15 cellular contexts compared by ENCODE assay signal in the genomic region with DNA sequence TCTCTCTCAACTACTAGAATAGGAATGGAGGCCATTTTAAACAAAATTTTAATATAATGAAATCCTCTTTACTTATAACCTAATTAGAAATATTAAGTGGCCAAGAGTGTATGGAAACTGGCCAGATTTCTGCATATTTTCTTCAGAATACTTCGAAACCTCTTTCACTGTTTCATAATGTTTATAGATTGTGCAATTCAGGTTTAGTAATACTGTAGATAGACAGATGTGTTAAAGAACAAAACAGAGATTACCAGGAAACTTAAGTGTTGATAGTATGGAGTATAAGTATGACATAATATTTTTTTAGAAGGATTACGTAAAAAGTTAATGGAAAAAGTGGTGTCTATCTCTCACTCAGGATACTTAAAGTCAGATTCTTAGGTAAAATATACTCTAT. TPM values are rescaled to one million over a fixed set of nuclear protein-coding genes. Genes with fewer than 3 reads are reported as not detected.
DNase-seq lines count a peak whose midpoint lies in the region; ATAC-seq and TF ChIP-seq lines count a peak whose summit lies in the region.
"Had no signal": no experiment of that assay in that cellular context is flagged by ENCODE, and none has a peak within 500 bp of the region (broad histone marks: within the 10 kb centered on the region; RNA-seq: fewer than 3 reads in every experiment).

No MANE protein-coding gene starts in this region.

- H3K4me1 ChIP-seq in SK-N-SH (ENCODE audit: control insufficient read depth in 1 of 2, insufficient read depth in 2 of 2, low read depth in 1 of 2, low read length in 1 of 2): peaks cover 0 to 10% of the 10 kb centered on the region in 2 experiments; a peak in 3 of 4 replicates
- peaks cover 42% of the 10 kb centered on the region for H3K4me1 ChIP-seq in PC-9 (replicated peaks; ENCODE audit: insufficient read depth)
- peaks cover 9% of the 10 kb centered on the region for H3K4me1 ChIP-seq in fibroblast of lung (ENCODE audit: control insufficient read depth, extremely low read depth, insufficient read depth, low read length)

- peaks cover 4% of the 10 kb centered on the region for H3F3A ChIP-seq in SK-N-SH (replicated peaks; ENCODE audit: insufficient read depth)
- H3F3A ChIP-seq in PC-9 (ENCODE audit: insufficient read depth, low read depth): peaks cover 11% of the 10 kb centered on the region; the same call in 1 of the 2 replicates

- TF ChIP-seq CTCF in SK-N-SH (IDR thresholded peaks at IDR 0.05): no peak
- TF ChIP-seq CTCF in PC-9 (conservative IDR thresholded peaks at IDR 0.05): no peak
- TF ChIP-seq CTCF in fibroblast of lung (conservative IDR thresholded peaks at IDR 0.05 in 1 of 2, IDR thresholded peaks at IDR 0.05 in 1 of 2; ENCODE audit: low read depth in 1 of 2, low read length in 2 of 2): no peak

- H4K20me1 ChIP-seq in SK-N-SH (ENCODE audit: insufficient read depth) (no peaks in the 10 kb centered on the region), PC-9 (ENCODE audit: insufficient read depth) (no peaks in the 10 kb centered on the region), fibroblast of lung (ENCODE audit: control insufficient read depth, extremely low read depth, insufficient read depth, low read length) (no peaks in the 10 kb centered on the region)

- no peaks in the 10 kb centered on the region for H3K9me2 ChIP-seq in SK-N-SH
- H3K9me2 ChIP-seq in PC-9 (ENCODE audit: insufficient read depth): no peaks in the 10 kb centered on the region

- 76% methylated on average over 2 of the region's 2 CpGs for WGBS in SK-N-SH (ENCODE audit: low lambda C conversion rate)

- no TSS peak for BruUV-seq in PC-9 (replicated peaks; lab: Mats Ljungman, UMichigan)

- H3K79me2 ChIP-seq in SK-N-SH (ENCODE audit: insufficient read depth): peaks cover 59% of the 10 kb centered on the region
- H3K79me2 ChIP-seq in PC-9 (ENCODE audit: low read depth): peaks cover 80% of the 10 kb centered on the region
- peaks cover 76% of the 10 kb centered on the region for H3K79me2 ChIP-seq in fibroblast of lung (ENCODE audit: control insufficient read depth, insufficient read depth, low read length)

- no peak for TF ChIP-seq POLR2A in GM18505 (IDR thresholded peaks at IDR 0.05; ENCODE audit: borderline replicate concordance, extremely low read depth, insufficient read depth, insufficient read length)

- H3K27me3 ChIP-seq in SK-N-SH (ENCODE audit: insufficient read depth): no peaks in the 10 kb centered on the region
- no peaks in the 10 kb centered on the region for H3K27me3 ChIP-seq in PC-9 (ENCODE audit: insufficient read depth, low read depth)
- no peaks in the 10 kb centered on the region for H3K27me3 ChIP-seq in fibroblast of lung (ENCODE audit: control insufficient read depth, insufficient read depth, low read length)
- H3K27me3 ChIP-seq: SJSA1 had no signal

- H3K9ac ChIP-seq in SK-N-SH (no peak overlapping the region), fibroblast of lung (ENCODE audit: insufficient read depth, low read length) (no peak overlapping the region)

- no peak overlapping the region for H3K27ac ChIP-seq in SK-N-SH (ENCODE audit: low read depth in 2 of 2, low read length in 1 of 2)
- peak overlapping the region; percentile 34; the same call in 1 of the 2 replicates for H3K27ac ChIP-seq in PC-9
- H3K27ac ChIP-seq in fibroblast of lung (ENCODE audit: insufficient read depth, low read length): no peak overlapping the region
- H3K27ac ChIP-seq: SJSA1 had no signal

- H3K4me2 ChIP-seq in SK-N-SH (no peak overlapping the region), PC-9 (peak overlapping the region; percentile 18), fibroblast of lung (ENCODE audit: extremely low read depth, insufficient read depth, low read length) (no peak overlapping the region)

- POLR2A ChIA-PET in SK-N-SH (lab: Yijun Ruan, JAX) (no interaction called here), PC-9 (lab: Charles Lee; ENCODE audit: unreplicated experiment) (no interaction called here)

- TF ChIP-seq EP300 in SK-N-SH (IDR thresholded peaks at IDR 0.05; ENCODE audit: borderline replicate concordance in 1 of 2, low read depth in 1 of 2, low read length in 1 of 2): no peak

- intact Hi-C loops in PC-9 (cut with micrococcal nuclease; ENCODE audit: unreplicated experiment): no loop called here

- no peak overlapping the region for H3K4me3 ChIP-seq in SK-N-SH (ENCODE audit: low read depth in 2 of 2, low read length in 1 of 2)
- H3K4me3 ChIP-seq in PC-9: no peak overlapping the region
- no peak overlapping the region for H3K4me3 ChIP-seq in fibroblast of lung (replicated peaks in 1 of 4; ENCODE audit: control extremely low read depth in 1 of 4, insufficient read depth in 1 of 4, low read depth in 3 of 4, low read length in 4 of 4)
- H3K4me3 ChIP-seq: lung, SJSA1 had no signal

- CTCF ChIA-PET in SK-N-SH (lab: Yijun Ruan, JAX): interaction anchor here (1.8 kb wide), 1 partner anchor 74 kb away, joined by 5 read pairs; no protein-coding TSS in a partner anchor
- CTCF ChIA-PET in PC-9 (lab: Charles Lee): no interaction called here

- DNase-seq in SK-N-SH (no peak), PC-9 (peak in 1 of 2 experiments; percentile 73), fibroblast of lung (ENCODE audit: low read depth in 2 of 2) (peak; percentile 65 to 94), stromal cell of bone marrow (ENCODE audit: low read depth) (peak; percentile 33), hippocampal formation (lab: John Stamatoyannopoulos, UW) (no peak), A172 (ENCODE audit: low spot score) (no peak)
- DNase-seq: 8988T; activated CD8-positive, alpha-beta memory T cell treated with anti-CD3 and anti-CD28 coated beads, Interleukin-2, amount 50 U/mL, for 4 hours; DMS79 treated with DMSO at 0.1 percent for 48 hours; NCI-H1694 had no signal

- no peak overlapping the region for H2AFZ ChIP-seq in SK-N-SH (ENCODE audit: low read depth)
- no peak overlapping the region for H2AFZ ChIP-seq in PC-9
- no peak overlapping the region for H2AFZ ChIP-seq in fibroblast of lung (ENCODE audit: low read length)

- no peaks in the 10 kb centered on the region for H3K9me3 ChIP-seq in SK-N-SH
- no peaks in the 10 kb centered on the region for H3K9me3 ChIP-seq in PC-9 (ENCODE audit: insufficient read depth, low read depth)
- H3K9me3 ChIP-seq in fibroblast of lung (ENCODE audit: control insufficient read depth, insufficient read depth, low read depth, low read length): no peaks in the 10 kb centered on the region
- H3K9me3 ChIP-seq: SJSA1 had no signal

- TF ChIP-seq RAD21 in SK-N-SH (IDR thresholded peaks at IDR 0.05; ENCODE audit: low read length): no peak

- no peak for ATAC-seq in SK-N-SH treated with all-trans-retinoic acid at 6 μM for 48 hours
- no peak for ATAC-seq in GM18505 (IDR thresholded peaks at IDR 0.05; ENCODE audit: unreplicated experiment)
- ATAC-seq: WTC11 had no signal

- H3K36me3 ChIP-seq in SK-N-SH (replicated peaks in 1 of 2; ENCODE audit: control insufficient read depth in 1 of 2, insufficient read depth in 2 of 2, low read length in 1 of 2): peaks cover 0 to 2% of the 10 kb centered on the region in 2 experiments
- 0 out of 2 replicates have a peak, but pooled peaks cover 4% of the 10 kb centered on the region for H3K36me3 ChIP-seq in PC-9 (ENCODE audit: low read depth)
- no peaks in the 10 kb centered on the region for H3K36me3 ChIP-seq in fibroblast of lung (ENCODE audit: control insufficient read depth, insufficient read depth, low read length)

TF ChIP-seq in SK-N-SH treated with all-trans-retinoic acid at 6 μM for 48 hours, 23 proteins besides CTCF, POLR2A, EP300 and RAD21:
- peak; percentile 85 for TF ChIP-seq ISL1 (CRISPR knock-in tag; IDR thresholded peaks at IDR 0.05)
- no peak for TF ChIP-seq GLIS3 (CRISPR knock-in tag; IDR thresholded peaks at IDR 0.05)

TF ChIP-seq in SK-N-SH, 30 proteins besides CTCF, POLR2A, EP300 and RAD21:
- TF ChIP-seq TEAD4 (IDR thresholded peaks at IDR 0.05; ENCODE audit: borderline replicate concordance, insufficient read depth): no peak
- no peak for TF ChIP-seq NFIC (IDR thresholded peaks at IDR 0.05; ENCODE audit: borderline replicate concordance)
- TF ChIP-seq, protein P1, sequence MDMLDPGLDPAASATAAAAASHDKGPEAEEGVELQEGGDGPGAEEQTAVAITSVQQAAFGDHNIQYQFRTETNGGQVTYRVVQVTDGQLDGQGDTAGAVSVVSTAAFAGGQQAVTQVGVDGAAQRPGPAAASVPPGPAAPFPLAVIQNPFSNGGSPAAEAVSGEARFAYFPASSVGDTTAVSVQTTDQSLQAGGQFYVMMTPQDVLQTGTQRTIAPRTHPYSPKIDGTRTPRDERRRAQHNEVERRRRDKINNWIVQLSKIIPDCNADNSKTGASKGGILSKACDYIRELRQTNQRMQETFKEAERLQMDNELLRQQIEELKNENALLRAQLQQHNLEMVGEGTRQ (IDR thresholded peaks at IDR 0.05; ENCODE audit: borderline replicate concordance, low read depth, low read length): no peak

RNA-seq across cellular contexts. Expression of a gene that starts 4.7 kb away (rescaled TPM):
- polyA plus RNA-seq in SK-N-SH (2012; rRNA removed): 10.4 and 12.8 TPM in 2 replicates
- 14.0 and 14.4 TPM in 2 replicates for polyA plus RNA-seq in SK-N-SH (2012; cell fraction: cytosol; rRNA removed)
- 8.1 and 12.2 TPM in 2 replicates for polyA plus RNA-seq in SK-N-SH (2012; cell fraction: nucleus; rRNA removed)
- 16.1 and 19.9 TPM in 2 replicates for total RNA-seq in PC-9 (2021)
- total RNA-seq in fibroblast of lung: 48.5 and 64.7 TPM in 2 replicates
- 55.5 and 59.8 TPM in 2 replicates for polyA plus RNA-seq in fibroblast of lung
- polyA plus RNA-seq in fibroblast of lung (2012): 38.5 and 42.2 TPM in 2 replicates
- 11.6 and 32.8 TPM in 2 replicates for polyA minus RNA-seq in fibroblast of lung (ENCODE audit: low replicate concordance)
- total RNA-seq in A172 (2014; rRNA removed; shearing (Covaris generic)): 21.8 and 32.1 TPM in 2 replicates

Comparison
In these comparisons a context has a peak if more than half of its experiments do, and no peak if none do; other contexts are left out.
1. DNase-seq: peak in fibroblast of lung (2 of 2) and stromal cell of bone marrow (single experiment); none in SK-N-SH (single experiment), hippocampal formation (0 of 2) and A172 (single experiment).